13 cellular contexts compared by ENCODE assay signal in the genomic region with DNA sequence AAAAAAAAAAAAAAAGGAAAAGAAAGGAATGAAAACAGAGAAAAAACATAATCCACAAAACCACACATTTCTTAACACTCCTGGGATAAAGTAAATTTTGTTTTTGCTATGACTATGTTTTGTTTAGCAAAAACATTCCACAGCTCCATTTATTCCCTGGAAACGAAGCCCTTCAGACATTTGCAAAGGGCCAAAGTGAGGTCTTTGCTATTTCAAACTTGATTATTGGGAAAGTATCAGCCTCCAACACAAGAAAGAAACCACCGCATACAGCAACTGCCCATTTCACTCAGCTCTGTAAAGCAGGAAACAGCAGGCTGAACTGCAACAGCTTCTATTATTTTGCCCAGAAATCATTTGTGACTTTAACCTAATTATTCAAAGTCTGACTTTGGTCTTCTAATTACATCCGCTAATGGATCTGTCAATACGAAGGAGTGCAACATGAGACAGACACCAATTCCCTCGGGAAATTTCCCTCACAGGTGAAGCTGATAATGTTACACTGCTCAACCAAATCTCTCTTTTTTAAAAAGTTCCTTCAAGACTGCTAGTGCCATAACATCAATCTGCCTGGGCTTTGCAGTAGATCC.
DNase-seq lines count a peak whose midpoint lies in the region; ATAC-seq, FAIRE-seq and TF ChIP-seq lines count a peak whose summit lies in the region.
"Had no signal": no experiment of that assay in that cellular context is flagged by ENCODE, and none has a peak within 500 bp of the region (broad histone marks: within the 10 kb centered on the region; RNA-seq: fewer than 3 reads in every experiment).

No MANE protein-coding gene starts in this region.

- no peaks in the 10 kb centered on the region for H3K27me3 Mint-ChIP-seq in stimulated activated naive CD8-positive, alpha-beta T cell treated with anti-CD3 and anti-CD28 coated beads, Interleukin-15, amount 100 ng/mL, for 72 hours

- WGBS in lower leg skin, 2 donors, result 41 to 44% methylated on average over 5 of the region's 5 CpGs

- no peaks in the 10 kb centered on the region for H3K27me3 ChIP-seq in SJSA1 (replicated peaks)
- H3K27me3 ChIP-seq: BLaER1 treated with 17β-estradiol and CSF1 and Interleukin-3, amounts not matched to agents 10 nM and 100 nM; pancreas had no signal

- FAIRE-seq in kidney (lab: Jason Lieb, UNC), result peak; percentile 83
- FAIRE-seq: GM18507, pancreas had no signal

- intact Hi-C loops in kidney (cut with DNase I), result no loop called here
- intact Hi-C loops in lower leg skin (cut with DNase I; ENCODE audit: low total_unique reads), result no loop called here

- peaks cover 32% of the 10 kb centered on the region for H3K4me1 ChIP-seq in SJSA1 (replicated peaks)
- H3K4me1 ChIP-seq in kidney (ENCODE audit: control insufficient read depth in 1 of 2, insufficient read depth in 1 of 2, low read depth in 1 of 2, low read length in 2 of 2), result peaks cover 0 to 4% of the 10 kb centered on the region in 2 donors
- H3K4me1 ChIP-seq: pancreas had no signal

- H3K4me3 Mint-ChIP-seq in stimulated activated naive CD8-positive, alpha-beta T cell treated with anti-CD3 and anti-CD28 coated beads, Interleukin-15, amount 100 ng/mL, for 72 hours, result no peak overlapping the region
- H3K4me3 Mint-ChIP-seq: T-helper 1 cell treated with Interleukin-12 subunit alpha and Interleukin-12 subunit beta and Interleukin-4 antibody, amounts not matched to agents 30 μg/mL and 1 μg/mL, for 36 hours had no signal

- H3K9me3 Mint-ChIP-seq in stimulated activated naive CD8-positive, alpha-beta T cell treated with anti-CD3 and anti-CD28 coated beads, Interleukin-15, amount 100 ng/mL, for 72 hours, result peaks cover 0 to 4% of the 10 kb centered on the region in 2 donors
- H3K9me3 Mint-ChIP-seq: T-helper 1 cell treated with Interleukin-12 subunit alpha and Interleukin-12 subunit beta and Interleukin-4 antibody, amounts not matched to agents 30 μg/mL and 1 μg/mL, for 36 hours had no signal

- peaks cover 31% of the 10 kb centered on the region for H3K4me1 Mint-ChIP-seq in stimulated activated naive CD8-positive, alpha-beta T cell treated with anti-CD3 and anti-CD28 coated beads, Interleukin-15, amount 100 ng/mL, for 72 hours

- H3K9me3 ChIP-seq in SJSA1 (replicated peaks), result no peaks in the 10 kb centered on the region
- no peaks in the 10 kb centered on the region for H3K9me3 ChIP-seq in kidney (ENCODE audit: control insufficient read depth in 1 of 2, low read length in 2 of 2)
- H3K9me3 ChIP-seq: pancreas had no signal

- no peak overlapping the region for H3K4me3 ChIP-seq in SJSA1
- no peak overlapping the region for H3K4me3 ChIP-seq in kidney (ENCODE audit: low read length in 2 of 2)
- no peak overlapping the region for H3K4me3 ChIP-seq in lower leg skin (ENCODE audit: low read depth, poor library complexity, severe bottlenecking)
- H3K4me3 ChIP-seq: BLaER1 treated with 17β-estradiol and CSF1 and Interleukin-3, amounts not matched to agents 10 nM and 100 nM; pancreas had no signal

- peak; percentile 72 for DNase-seq in AG09319 (ENCODE audit: extremely low read depth, low read depth)
- DNase-seq in NAMALWA (ENCODE audit: low spot score), result peak; percentile 29
- peak in 1 of 2 experiments; percentile 72 for DNase-seq in SJSA1 (ENCODE audit: low read depth in 1 of 2, low spot score in 2 of 2)
- DNase-seq in kidney, result no peak
- no peak for DNase-seq in SW 1271 (lab: John Stamatoyannopoulos, UW)
- no peak for DNase-seq in lower leg skin (ENCODE audit: low spot score in 2 of 2)
- DNase-seq in stimulated activated naive CD8-positive, alpha-beta T cell treated with anti-CD3 and anti-CD28 coated beads, Interleukin-15, amount 100 ng/mL, for 72 hours, result no peak
- DNase-seq: GOT3, pancreas had no signal

- peak overlapping the region; percentile 80 for H3K27ac ChIP-seq in SJSA1
- H3K27ac ChIP-seq in kidney (ENCODE audit: low read depth in 2 of 2, low read length in 2 of 2), result peak overlapping the region in 1 of 2 donors; percentile 15
- H3K27ac ChIP-seq: BLaER1 treated with 17β-estradiol and CSF1 and Interleukin-3, amounts not matched to agents 10 nM and 100 nM; pancreas had no signal

- ATAC-seq in stimulated activated naive CD8-positive, alpha-beta T cell treated with anti-CD3 and anti-CD28 coated beads, Interleukin-15, amount 100 ng/mL, for 72 hours, result no peak
- ATAC-seq in HG03196 (IDR thresholded peaks at IDR 0.05; ENCODE audit: unreplicated experiment), result no peak

- H3K27ac Mint-ChIP-seq in stimulated activated naive CD8-positive, alpha-beta T cell treated with anti-CD3 and anti-CD28 coated beads, Interleukin-15, amount 100 ng/mL, for 72 hours, result no peak overlapping the region
- H3K27ac Mint-ChIP-seq: T-helper 1 cell treated with Interleukin-12 subunit alpha and Interleukin-12 subunit beta and Interleukin-4 antibody, amounts not matched to agents 30 μg/mL and 1 μg/mL, for 36 hours had no signal

- no peak for TF ChIP-seq CTCF in AG09319 (IDR thresholded peaks at IDR 0.05; ENCODE audit: low read depth, low read length)
- no peak for TF ChIP-seq CTCF in kidney (IDR thresholded peaks at IDR 0.05; ENCODE audit: borderline replicate concordance, extremely low read depth, insufficient read depth)
- no peak for TF ChIP-seq CTCF in lower leg skin (IDR thresholded peaks at IDR 0.05)

- no peak for TF ChIP-seq POLR2A in lower leg skin (IDR thresholded peaks at IDR 0.05)

- H3K36me3 ChIP-seq in SJSA1 (no peaks in the 10 kb centered on the region), kidney (ENCODE audit: control insufficient read depth in 1 of 2, insufficient read depth in 2 of 2, low read length in 2 of 2) (no peaks in the 10 kb centered on the region)
- H3K36me3 ChIP-seq: pancreas had no signal

- H3K9ac ChIP-seq in kidney (ENCODE audit: low read length in 2 of 2), result no peak overlapping the region
- H3K9ac ChIP-seq: BLaER1 treated with 17β-estradiol and CSF1 and Interleukin-3, amounts not matched to agents 10 nM and 100 nM had no signal

Comparison
In these comparisons a context has a peak if more than half of its experiments do, and no peak if none do; other contexts are left out.
1. DNase-seq: peak in AG09319 (single experiment) and NAMALWA (single experiment); none in kidney (single experiment), SW 1271 (0 of 2), lower leg skin (0 of 2) and stimulated activated naive CD8-positive, alpha-beta T cell treated with anti-CD3 and anti-CD28 coated beads, Interleukin-15, amount 100 ng/mL, for 72 hours (0 of 2).